Comparison of ENCODE assay signal across 9 cellular contexts in genomic region chr11:102313225-102313940, GRCh38. TPM values are rescaled to one million over a fixed set of nuclear protein-coding genes. Genes with fewer than 3 reads are reported as not detected.
DNase-seq lines count a peak whose midpoint lies in the region; ATAC-seq and TF ChIP-seq lines count a peak whose summit lies in the region.
"Had no signal": no experiment of that assay in that cellular context is flagged by ENCODE, and none has a peak within 500 bp of the region (broad histone marks: within the 10 kb centered on the region; RNA-seq: fewer than 3 reads in every experiment).

No MANE protein-coding gene starts in this region.

- peaks cover 39% of the 10 kb centered on the region for H3K4me1 ChIP-seq in Loucy (ENCODE audit: insufficient read depth, low read length, poor library complexity, severe bottlenecking)

- H3K9me3 ChIP-seq in Loucy (ENCODE audit: insufficient read depth, low read depth, low read length), result no peaks in the 10 kb centered on the region

- no peaks in the 10 kb centered on the region for H4K20me1 ChIP-seq in Loucy (ENCODE audit: insufficient read depth, low read length, poor library complexity, severe bottlenecking)

- H3K9ac ChIP-seq in Loucy (ENCODE audit: low read depth, low read length, poor library complexity, severe bottlenecking), result peak overlapping the region; percentile 36

- peak overlapping the region; percentile 76 for H3K4me2 ChIP-seq in Loucy (ENCODE audit: low read depth, low read length, poor library complexity, severe bottlenecking)

- peak overlapping the region; percentile 85 for H2AFZ ChIP-seq in Loucy (ENCODE audit: low read length)

- peak; percentile 56 for DNase-seq in ACHN
- DNase-seq in brain microvascular endothelial cell, result no peak
- peak; percentile 19 for DNase-seq in myocyte (ENCODE audit: low read depth)
- DNase-seq in NCI-H1092 treated with DMSO at 0.1 percent for 48 hours (lab: John Stamatoyannopoulos, UW), result no peak
- DNase-seq in activated effector memory CD4-positive, alpha-beta T cell treated with anti-CD3 and anti-CD28 coated beads, Interleukin-2, amount 50 U/mL, for 16 hours, result no peak
- no peak for DNase-seq in NCI-H2107 (lab: John Stamatoyannopoulos, UW)
- DNase-seq: NCI-H510A treated with DMSO at 0.1 percent for 48 hours had no signal

- H3K79me2 ChIP-seq in Loucy (ENCODE audit: insufficient read depth, low read length), result peaks cover 5% of the 10 kb centered on the region; the same call in 1 of the 2 replicates

- H3K36me3 ChIP-seq in Loucy (ENCODE audit: insufficient read depth, low read length) (no peaks in the 10 kb centered on the region), brain microvascular endothelial cell (replicated peaks) (no peaks in the 10 kb centered on the region)

- H3K9me2 ChIP-seq in Loucy (replicated peaks; ENCODE audit: low read depth, low read length), result no peaks in the 10 kb centered on the region

- no peak for ATAC-seq in HG02642 (IDR thresholded peaks at IDR 0.05; ENCODE audit: poor library complexity, unreplicated experiment)

- no peak for TF ChIP-seq CTCF in Loucy (conservative IDR thresholded peaks at IDR 0.05; ENCODE audit: low read length)
- TF ChIP-seq CTCF in brain microvascular endothelial cell (IDR thresholded peaks at IDR 0.05; ENCODE audit: low read depth, low read length, missing control alignments), result no peak

- H3K27me3 ChIP-seq in Loucy (ENCODE audit: insufficient read depth, low read length, poor library complexity, severe bottlenecking) (no peaks in the 10 kb centered on the region), brain microvascular endothelial cell (replicated peaks) (no peaks in the 10 kb centered on the region)

- peak overlapping the region; percentile 67 for H3K27ac ChIP-seq in brain microvascular endothelial cell

- in situ Hi-C loops in ACHN (cut with HindIII; ENCODE audit: low pct_ligation_motif_present, low pct_unique_long_range_greater_than_20kb, low sequenced_read_pairs), result no loop called here
- in situ Hi-C loops in brain microvascular endothelial cell (cut with HindIII; ENCODE audit: low pct_ligation_motif_present, low sequenced_read_pairs), result no loop called here

- H3K4me3 ChIP-seq in Loucy (ENCODE audit: low read length, poor library complexity, severe bottlenecking) (peak overlapping the region; percentile 58), brain microvascular endothelial cell (ENCODE audit: low read depth, low read length) (peak overlapping the region; percentile 18)

- no peaks in the 10 kb centered on the region for H3F3A ChIP-seq in Loucy (ENCODE audit: low read depth)

RNA-seq across cellular contexts. Expression of gene BIRC3, which starts 3.9 kb away (rescaled TPM):
- total RNA-seq in myocyte, result 0.16 and 0.62 TPM in 2 replicates
- polyA plus RNA-seq in myocyte (2012), result 0.05 TPM

RNA-seq across cellular contexts. Expression of gene BIRC2, which starts 33.6 kb away (rescaled TPM):
- 55.2 and 57.2 TPM in 2 replicates for total RNA-seq in myocyte
- polyA plus RNA-seq in myocyte (2012), result 25.9 TPM

Comparison
In these comparisons a context has a peak if more than half of its experiments do, and no peak if none do; other contexts are left out.
1. DNase-seq: peak in ACHN (single experiment) and myocyte (single experiment); none in brain microvascular endothelial cell (single experiment), NCI-H1092 treated with DMSO at 0.1 percent for 48 hours (single experiment), activated effector memory CD4-positive, alpha-beta T cell treated with anti-CD3 and anti-CD28 coated beads, Interleukin-2, amount 50 U/mL, for 16 hours (single experiment) and NCI-H2107 (single experiment).